Comparison of ENCODE assay signal across 8 cellular contexts in the genomic region with DNA sequence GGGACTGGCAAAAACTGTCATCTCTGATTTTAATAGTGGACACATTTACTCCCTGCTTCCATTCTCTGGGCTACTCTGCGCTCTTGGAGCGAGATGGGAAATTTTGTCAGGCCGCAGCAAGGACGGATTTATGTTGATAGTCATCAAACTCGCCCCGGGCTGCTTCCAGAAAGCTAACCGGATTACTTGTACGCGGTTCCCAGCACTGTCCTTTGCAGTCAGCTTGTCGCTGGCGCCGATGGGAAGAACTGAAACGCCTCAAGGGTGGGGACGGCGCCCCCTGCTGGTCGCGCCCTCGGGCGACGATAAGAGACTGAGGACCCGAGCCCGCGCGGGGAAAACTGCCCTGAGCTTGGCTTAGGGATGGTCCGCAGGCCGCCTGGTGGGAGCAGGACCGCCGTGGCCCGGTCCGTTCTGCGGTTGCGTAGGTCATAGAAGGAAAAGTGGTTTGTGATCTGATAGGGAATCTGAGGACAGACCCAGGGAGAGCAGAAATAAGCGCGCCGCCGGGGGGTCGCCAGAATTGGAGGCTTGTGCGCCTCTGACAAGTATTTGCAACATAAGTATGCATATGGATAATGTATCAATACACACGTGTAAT. TPM values are rescaled to one million over a fixed set of nuclear protein-coding genes. Genes with fewer than 3 reads are reported as not detected.
DNase-seq lines count a peak whose midpoint lies in the region; ATAC-seq, FAIRE-seq and TF ChIP-seq lines count a peak whose summit lies in the region.

No MANE protein-coding gene starts in this region.

- H3K27me3 ChIP-seq in esophagus squamous epithelium (peaks cover 0 to 42% (median 5%) of the 10 kb centered on the region in 4 donors), muscle layer of duodenum (ENCODE audit: low read depth, low read length) (peaks cover 23% of the 10 kb centered on the region)

- in situ Hi-C loops in KBM-7 (cut with MboI; ENCODE audit: low pct_unique_long_range_greater_than_20kb, low sequenced_read_pairs) = no loop called here

- peak; percentile 53 for ATAC-seq in GM21526 (IDR thresholded peaks at IDR 0.05; ENCODE audit: low FRiP score, unreplicated experiment)

- H3K4me1 ChIP-seq in esophagus squamous epithelium (peaks cover 9 to 32% (median 12%) of the 10 kb centered on the region in 3 donors), muscle layer of duodenum (ENCODE audit: control insufficient read depth in 1 of 2, insufficient read depth in 2 of 2, low read length in 2 of 2) (peaks cover 0 to 12% of the 10 kb centered on the region in 2 donors)

- FAIRE-seq in D721Med (lab: Jason Lieb, UNC) = no peak

- peak overlapping the region; percentile 78 to 97 (median 90) for H3K4me3 ChIP-seq in esophagus squamous epithelium
- H3K4me3 ChIP-seq in muscle layer of duodenum (ENCODE audit: low read depth in 1 of 2, low read length in 2 of 2) = peak overlapping the region; percentile 92 to 96

- no peaks in the 10 kb centered on the region for H3K9me3 ChIP-seq in esophagus squamous epithelium
- no peaks in the 10 kb centered on the region for H3K9me3 ChIP-seq in muscle layer of duodenum (ENCODE audit: control insufficient read depth in 1 of 2, low read length in 2 of 2)

- DNase-seq in D721Med (ENCODE audit: insufficient read length, low spot score) (peak; percentile 61), KBM-7 (peak; percentile 93), OCI-M2 (lab: John Stamatoyannopoulos, UW; ENCODE audit: unreplicated experiment) (peak; percentile 93), esophagus squamous epithelium (lab: John Stamatoyannopoulos, UW) (no peak)
- peak; percentile 87 for DNase-seq in activated T-cell treated with anti-CD3 and anti-CD28 coated beads, Interleukin-2, amount 50 U/mL, for 1 hour
- DNase-seq in stimulated activated CD8-positive, alpha-beta memory T cell treated with anti-CD3 and anti-CD28 coated beads, Interleukin-7, amount 100 ng/mL, for 1 hour (ENCODE audit: low read depth in 2 of 2) = peak; percentile 65 to 82

- intact Hi-C loops in esophagus squamous epithelium (cut with DNase I) = no loop called here

- WGBS in esophagus squamous epithelium, 2 donors = 0 to 1% methylated on average over 15 to 21 of the region's 39 CpGs

- peak; percentile 81 for TF ChIP-seq CTCF in D721Med (IDR thresholded peaks at IDR 0.05; ENCODE audit: insufficient read depth, missing control alignments)
- TF ChIP-seq CTCF in esophagus squamous epithelium (IDR thresholded peaks at IDR 0.05) = peak; percentile 90 to 95 (median 92)

- TF ChIP-seq POLR2A in esophagus squamous epithelium (IDR thresholded peaks at IDR 0.05) = no peak

- peak overlapping the region; percentile 65 to 93 (median 88) for H3K27ac ChIP-seq in esophagus squamous epithelium
- H3K27ac ChIP-seq in muscle layer of duodenum (ENCODE audit: low read length) = no peak overlapping the region

- H3K36me3 ChIP-seq in esophagus squamous epithelium (peaks cover 0 to 27% (median 10%) of the 10 kb centered on the region in 3 donors), muscle layer of duodenum (ENCODE audit: control insufficient read depth in 1 of 2, insufficient read depth in 2 of 2, low read length in 2 of 2) (peaks cover 18 to 23% of the 10 kb centered on the region in 2 donors)

RNA-seq across cellular contexts. Expression of a gene that starts 1.0 kb away (rescaled TPM):
- 10 to 100 TPM; 16.0 to 23.5 (median 17.1) TPM for total RNA-seq in esophagus squamous epithelium

RNA-seq across cellular contexts. Expression of a gene that starts 57.6 kb away (rescaled TPM):
- 10 to 100 TPM; 18.1 to 53.2 (median 36.7) TPM for total RNA-seq in esophagus squamous epithelium
